In the genomic region with DNA sequence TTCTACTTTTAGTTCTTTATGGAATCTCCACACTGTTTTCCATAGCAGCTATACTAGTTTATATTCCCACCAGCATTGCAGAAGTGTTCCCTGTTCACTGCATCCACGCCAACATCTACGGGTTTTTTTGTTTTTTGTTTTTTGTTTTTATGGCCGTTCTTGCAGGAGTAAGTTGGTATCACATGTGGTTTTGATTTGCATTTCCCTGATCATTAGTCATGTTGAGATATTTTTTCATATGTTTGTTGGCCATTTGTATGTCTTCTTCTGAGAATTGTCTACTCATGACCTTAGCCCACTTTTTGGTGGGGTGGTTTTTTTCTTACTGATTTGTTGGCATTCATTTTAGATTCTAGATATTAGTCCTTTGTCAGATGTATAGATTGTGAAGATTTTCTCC, we compare ENCODE assay signal across 1 cellular context.
TF ChIP-seq lines count a peak whose summit lies in the region.

No MANE protein-coding gene starts in this region.

TF ChIP-seq in GM23338, 12 proteins besides CTCF, POLR2A, EP300 and RAD21 (continued from another document):
- TF ChIP-seq ZNF462 (CRISPR knock-in tag; IDR thresholded peaks at IDR 0.05) (no peak), CREB1 (CRISPR knock-in tag; IDR thresholded peaks at IDR 0.05; ENCODE audit: low read depth) (no peak)
